ENCODE assay signal across 7 cellular contexts in genomic region chr7:145605963-145606362, GRCh38.
"Had no signal": no experiment of that assay in that cellular context is flagged by ENCODE, and none has a peak within 500 bp of the region (broad histone marks: within the 10 kb centered on the region; RNA-seq: fewer than 3 reads in every experiment).

No MANE protein-coding gene starts in this region.

- DNase-seq: IMR-90, KBM-7, KG1 had no signal

- H3K9ac ChIP-seq: KMS-11 had no signal

- H3K27ac ChIP-seq: HL-60, KMS-11 had no signal

- H3K4me2 ChIP-seq: KMS-11 had no signal

- ATAC-seq: HepG2, K562 had no signal

- H3K4me3 ChIP-seq: K562 had no signal
